16 cellular contexts compared by ENCODE assay signal in genomic region chr20:62049342-62050165, GRCh38.
"Had no signal": no experiment of that assay in that cellular context is flagged by ENCODE, and none has a peak within 500 bp of the region (broad histone marks: within the 10 kb centered on the region; RNA-seq: fewer than 3 reads in every experiment).

No MANE protein-coding gene starts in this region.

- H3K4me1 ChIP-seq: thyroid gland had no signal

- H3K4me3 ChIP-seq: body of pancreas, thyroid gland had no signal

- ATAC-seq: activated CD4-positive, CD25-positive, alpha-beta regulatory T cell treated with anti-CD3 and anti-CD28 coated beads, Interleukin-2, amount 50 U/mL, for 24 hours; body of pancreas; stimulated activated naive B cell treated with anti-CD40 and anti-IgM and Interleukin-4, amounts not matched to agents 10 μg/mL and 1 μg/mL and 100 μg/mL, for 72 hours had no signal

- H3K27ac Mint-ChIP-seq: activated naive CD8-positive, alpha-beta T cell treated with anti-CD3 and anti-CD28 coated beads for 36 hours; T-helper 2 cell treated with Interferon-gamma antibody and Interleukin-4, amounts not matched to agents 5 μg/mL and 100 μg/mL, for 36 hours had no signal

- H3K4me3 Mint-ChIP-seq: activated naive CD8-positive, alpha-beta T cell treated with anti-CD3 and anti-CD28 coated beads for 36 hours; stimulated activated naive B cell treated with anti-CD40 and anti-IgM and Interleukin-4, amounts not matched to agents 10 μg/mL and 1 μg/mL and 100 μg/mL, for 72 hours; T-helper 2 cell treated with Interferon-gamma antibody and Interleukin-4, amounts not matched to agents 5 μg/mL and 100 μg/mL, for 36 hours had no signal

- H3K27ac ChIP-seq: body of pancreas, thyroid gland had no signal

- H3K36me3 ChIP-seq: thyroid gland had no signal

- H3K27me3 ChIP-seq: body of pancreas, thyroid gland had no signal

- H3K36me3 Mint-ChIP-seq: activated naive CD8-positive, alpha-beta T cell treated with anti-CD3 and anti-CD28 coated beads for 36 hours had no signal

- DNase-seq: activated CD4-positive, alpha-beta T cell treated with anti-CD3 and anti-CD28 coated beads, Interleukin-2, amount 50 U/mL, for 1 hour; activated naive CD8-positive, alpha-beta T cell treated with anti-CD3 and anti-CD28 coated beads for 36 hours; activated T-cell treated with anti-CD3 and anti-CD28 coated beads for 4 hours; amygdala; central memory CD4-positive, alpha-beta T cell; cortex of kidney; effector CD4-positive, alpha-beta T cell; foreskin fibroblast; hypothalamus; nephron progenitor cell; stimulated activated naive B cell treated with anti-CD40 and anti-IgM and Interleukin-4, amounts not matched to agents 10 μg/mL and 1 μg/mL and 100 μg/mL, for 72 hours; SW 1271; thyroid gland had no signal

- H3K9me3 ChIP-seq: body of pancreas, thyroid gland had no signal

- H3K27me3 Mint-ChIP-seq: activated naive CD8-positive, alpha-beta T cell treated with anti-CD3 and anti-CD28 coated beads for 36 hours; stimulated activated naive B cell treated with anti-CD40 and anti-IgM and Interleukin-4, amounts not matched to agents 10 μg/mL and 1 μg/mL and 100 μg/mL, for 72 hours had no signal

- H3K9me3 Mint-ChIP-seq: activated naive CD8-positive, alpha-beta T cell treated with anti-CD3 and anti-CD28 coated beads for 36 hours; nephron progenitor cell; stimulated activated naive B cell treated with anti-CD40 and anti-IgM and Interleukin-4, amounts not matched to agents 10 μg/mL and 1 μg/mL and 100 μg/mL, for 72 hours; T-helper 2 cell treated with Interferon-gamma antibody and Interleukin-4, amounts not matched to agents 5 μg/mL and 100 μg/mL, for 36 hours had no signal
